Comparison of ENCODE assay signal across 17 cellular contexts in genomic region chr1:180976958-180977357, GRCh38.
"Had no signal": no experiment of that assay in that cellular context is flagged by ENCODE, and none has a peak within 500 bp of the region (broad histone marks: within the 10 kb centered on the region; RNA-seq: fewer than 3 reads in every experiment).

No MANE protein-coding gene starts in this region.

- H3K9me3 ChIP-seq: adrenal gland had no signal

- H3K27ac Mint-ChIP-seq: activated CD4-positive, alpha-beta T cell treated with anti-CD3 and anti-CD28 coated beads for 36 hours; activated CD8-positive, alpha-beta T cell treated with anti-CD3 and anti-CD28 coated beads, Interleukin-2, amount 10 ng/mL, durations not matched to agents 7 days and 5 days; activated naive CD4-positive, alpha-beta T cell treated with anti-CD3 and anti-CD28 coated beads, Interleukin-2, amount 10 ng/mL, durations not matched to agents 7 days and 5 days; activated T-helper 2 cell treated with anti-CD3 and anti-CD28 coated beads, Interferon-gamma antibody, Interleukin-2, Interleukin-4, amounts not matched to agents 10 μg/mL and 5 μg/mL and 100 μg/mL, durations not matched to agents 14 hours and 24 hours and 36 hours; dendritic cell treated with granulocyte-macrophage colony-stimulating factor and Interleukin-4, amounts not matched to agents 40 ng/mL and 50 ng/mL, for 4 days; stimulated activated naive B cell treated with anti-CD40 and anti-IgM and Interleukin-4, amounts not matched to agents 10 μg/mL and 1 μg/mL and 100 μg/mL, for 72 hours had no signal

- H3K27me3 ChIP-seq: adrenal gland, brain microvascular endothelial cell, foreskin keratinocyte had no signal

- H3K4me3 ChIP-seq: adrenal gland, smooth muscle cell had no signal

- H3K4me3 Mint-ChIP-seq: activated CD4-positive, alpha-beta T cell treated with anti-CD3 and anti-CD28 coated beads for 36 hours; activated CD8-positive, alpha-beta T cell treated with anti-CD3 and anti-CD28 coated beads, Interleukin-2, amount 10 ng/mL, durations not matched to agents 7 days and 5 days; activated naive CD4-positive, alpha-beta T cell treated with anti-CD3 and anti-CD28 coated beads, Interleukin-2, amount 10 ng/mL, durations not matched to agents 7 days and 5 days; dendritic cell treated with granulocyte-macrophage colony-stimulating factor and Interleukin-4, amounts not matched to agents 40 ng/mL and 50 ng/mL, for 4 days; stimulated activated naive B cell treated with anti-CD40 and anti-IgM and Interleukin-4, amounts not matched to agents 10 μg/mL and 1 μg/mL and 100 μg/mL, for 72 hours had no signal

- H3K9me3 Mint-ChIP-seq: activated naive CD4-positive, alpha-beta T cell treated with anti-CD3 and anti-CD28 coated beads, Interleukin-2, amount 10 ng/mL, durations not matched to agents 7 days and 5 days; activated T-helper 2 cell treated with anti-CD3 and anti-CD28 coated beads, Interferon-gamma antibody, Interleukin-2, Interleukin-4, amounts not matched to agents 10 μg/mL and 5 μg/mL and 100 μg/mL, durations not matched to agents 14 hours and 24 hours and 36 hours; dendritic cell treated with granulocyte-macrophage colony-stimulating factor and Interleukin-4, amounts not matched to agents 40 ng/mL and 50 ng/mL, for 4 days; stimulated activated naive B cell treated with anti-CD40 and anti-IgM and Interleukin-4, amounts not matched to agents 10 μg/mL and 1 μg/mL and 100 μg/mL, for 72 hours had no signal

- DNase-seq: activated CD4-positive, alpha-beta T cell treated with anti-CD3 and anti-CD28 coated beads for 36 hours; activated CD8-positive, alpha-beta memory T cell treated with anti-CD3 and anti-CD28 coated beads, Interleukin-2, amount 50 U/mL, for 48 hours; activated CD8-positive, alpha-beta T cell treated with anti-CD3 and anti-CD28 coated beads, Interleukin-2, amount 10 ng/mL, durations not matched to agents 7 days and 5 days; activated naive CD4-positive, alpha-beta T cell treated with anti-CD3 and anti-CD28 coated beads, Interleukin-2, amount 10 ng/mL, durations not matched to agents 7 days and 5 days; adrenal gland; brain microvascular endothelial cell; cerebellar nuclear complex; foreskin keratinocyte; left ventricle myocardium superior; posterior cingulate gyrus; right cardiac atrium; stimulated activated naive B cell treated with anti-CD40 and anti-IgM and Interleukin-4, amounts not matched to agents 10 μg/mL and 1 μg/mL and 100 μg/mL, for 72 hours; T-helper 9 cell; WERI-Rb-1 had no signal

- H3K27me3 Mint-ChIP-seq: activated CD4-positive, alpha-beta T cell treated with anti-CD3 and anti-CD28 coated beads for 36 hours; activated naive CD4-positive, alpha-beta T cell treated with anti-CD3 and anti-CD28 coated beads, Interleukin-2, amount 10 ng/mL, durations not matched to agents 7 days and 5 days; stimulated activated naive B cell treated with anti-CD40 and anti-IgM and Interleukin-4, amounts not matched to agents 10 μg/mL and 1 μg/mL and 100 μg/mL, for 72 hours had no signal

- H3K27ac ChIP-seq: adrenal gland, brain microvascular endothelial cell, foreskin keratinocyte, WERI-Rb-1 had no signal

- H3K4me1 ChIP-seq: foreskin keratinocyte had no signal
